ENCODE assay signal across 11 cellular contexts in genomic region chrX:72273718-72274117, GRCh38. TPM values are rescaled to one million over a fixed set of nuclear protein-coding genes. Genes with fewer than 3 reads are reported as not detected.
DNase-seq lines count a peak whose midpoint lies in the region; ATAC-seq, FAIRE-seq and TF ChIP-seq lines count a peak whose summit lies in the region.
"Had no signal": no experiment of that assay in that cellular context is flagged by ENCODE, and none has a peak within 500 bp of the region (broad histone marks: within the 10 kb centered on the region; RNA-seq: fewer than 3 reads in every experiment).

No MANE protein-coding gene starts in this region.

- H3K9me3 ChIP-seq in HCT116 (ENCODE audit: control insufficient read depth in 1 of 2, insufficient read depth in 1 of 2, low read depth in 1 of 2, low read length in 2 of 2) (no peaks in the 10 kb centered on the region), fibroblast of lung (ENCODE audit: control insufficient read depth, insufficient read depth, low read depth, low read length) (no peaks in the 10 kb centered on the region), small intestine (ENCODE audit: control insufficient read depth, low read depth) (no peaks in the 10 kb centered on the region)
- H3K9me3 ChIP-seq: suprapubic skin had no signal

- intact Hi-C loops in HCT116 (cut with micrococcal nuclease) = no loop called here
- intact Hi-C loops in activated CD4-positive, alpha-beta memory T cell treated with anti-CD3 and anti-CD28 coated beads for 36 hours (cut with micrococcal nuclease) = loop anchor here (10.0 kb wide), 1 partner anchor 351 kb away; no protein-coding TSS in a partner anchor

- H4K20me1 ChIP-seq in HCT116 (ENCODE audit: insufficient read depth) = peaks cover 18% of the 10 kb centered on the region; the same call in 1 of the 2 replicates
- peaks cover 7% of the 10 kb centered on the region for H4K20me1 ChIP-seq in fibroblast of lung (ENCODE audit: control insufficient read depth, extremely low read depth, insufficient read depth, low read length)

- no peak for TF ChIP-seq RAD21 in HCT116 (IDR thresholded peaks at IDR 0.05; ENCODE audit: low read depth)

- H3K36me3 ChIP-seq in ACC112 (ENCODE audit: insufficient read depth, low read length) (peaks cover 43% of the 10 kb centered on the region), HCT116 (ENCODE audit: control insufficient read depth in 1 of 2, insufficient read depth in 2 of 2, low read length in 2 of 2) (peaks cover 22 to 50% of the 10 kb centered on the region in 2 experiments), fibroblast of lung (ENCODE audit: control insufficient read depth, insufficient read depth, low read length) (peaks cover 25% of the 10 kb centered on the region), small intestine (ENCODE audit: control insufficient read depth in 2 of 2, insufficient read depth in 2 of 2, low read length in 2 of 2) (peaks cover 8 to 21% of the 10 kb centered on the region in 2 donors)

- peaks cover 44% of the 10 kb centered on the region for H3K79me2 ChIP-seq in ACC112 (ENCODE audit: control insufficient read depth, insufficient read depth, low read length, unreplicated experiment)
- H3K79me2 ChIP-seq in HCT116 (ENCODE audit: insufficient read depth, low read length) = peaks cover 55% of the 10 kb centered on the region
- H3K79me2 ChIP-seq in fibroblast of lung (ENCODE audit: control insufficient read depth, insufficient read depth, low read length) = peaks cover 38% of the 10 kb centered on the region

- no peak for FAIRE-seq in small intestine (lab: Jason Lieb, UNC)

- 78 to 85% (median 84%) methylated on average over 5 to 6 of the region's 6 CpGs for WGBS in small intestine, 3 donors

- ATAC-seq in HCT116 = no peak
- no peak for ATAC-seq in GM19395 (IDR thresholded peaks at IDR 0.05; ENCODE audit: unreplicated experiment)

- H3K36me3 Mint-ChIP-seq in activated CD4-positive, alpha-beta memory T cell treated with anti-CD3 and anti-CD28 coated beads for 36 hours = peaks cover 59% of the 10 kb centered on the region

- H3K9ac ChIP-seq in HCT116 (ENCODE audit: low read length) (no peak overlapping the region), fibroblast of lung (ENCODE audit: insufficient read depth, low read length) (no peak overlapping the region)

- TF ChIP-seq POLR2A in HCT116 (IDR thresholded peaks at IDR 0.05; ENCODE audit: borderline replicate concordance, extremely low read depth, insufficient read depth, insufficient read length) = no peak

- peaks cover 51% of the 10 kb centered on the region for H3K4me1 Mint-ChIP-seq in activated CD4-positive, alpha-beta memory T cell treated with anti-CD3 and anti-CD28 coated beads for 36 hours (ENCODE audit: low read depth)

- H3K27me3 ChIP-seq in ACC112 (ENCODE audit: insufficient read depth, low read length) (no peaks in the 10 kb centered on the region), HCT116 (ENCODE audit: insufficient read depth, low read length) (no peaks in the 10 kb centered on the region), fibroblast of lung (ENCODE audit: control insufficient read depth, insufficient read depth, low read length) (no peaks in the 10 kb centered on the region), small intestine (ENCODE audit: control insufficient read depth in 2 of 2, insufficient read depth in 2 of 2, low read length in 2 of 2) (no peaks in the 10 kb centered on the region)
- H3K27me3 ChIP-seq: suprapubic skin had no signal

- H3K4me1 ChIP-seq in ACC112 (ENCODE audit: control insufficient read depth, insufficient read depth, low read length, unreplicated experiment) = peaks cover 54% of the 10 kb centered on the region
- H3K4me1 ChIP-seq in HCT116 (ENCODE audit: control insufficient read depth in 1 of 2, insufficient read depth in 2 of 2, low read length in 2 of 2) = peaks cover 0 to 62% of the 10 kb centered on the region in 2 experiments; a peak in 3 of 4 replicates
- H3K4me1 ChIP-seq in fibroblast of lung (ENCODE audit: control insufficient read depth, extremely low read depth, insufficient read depth, low read length) = peaks cover 15% of the 10 kb centered on the region
- no peaks in the 10 kb centered on the region for H3K4me1 ChIP-seq in small intestine (ENCODE audit: control insufficient read depth in 2 of 2, insufficient read depth in 1 of 2, low read depth in 1 of 2, low read length in 1 of 2)

- no TSS peak for BruUV-seq in HCT116 (replicated peaks; lab: Mats Ljungman, UMichigan)

- DNase-seq in HCT116 (ENCODE audit: low read depth, low spot score) (no peak), fibroblast of lung (ENCODE audit: low read depth in 2 of 2) (no peak), NCI-H82 treated with DMSO at 0.1 percent for 48 hours (lab: John Stamatoyannopoulos, UW; ENCODE audit: unreplicated experiment) (no peak), small intestine (no peak), NOMO-1 treated with DMSO at 0.1 percent for 48 hours (lab: John Stamatoyannopoulos, UW; ENCODE audit: unreplicated experiment) (no peak)
- DNase-seq in activated CD4-positive, alpha-beta memory T cell treated with anti-CD3 and anti-CD28 coated beads for 36 hours = peak; percentile 62
- DNase-seq: effector CD4-positive, alpha-beta T cell; Kasumi-1 had no signal

- CTCF ChIA-PET in HCT116 (lab: Charles Lee) = no interaction called here
- CTCF ChIA-PET in activated CD4-positive, alpha-beta memory T cell treated with anti-CD3 and anti-CD28 coated beads for 36 hours (lab: Charles Lee) = no interaction called here

- H2AFZ ChIP-seq in ACC112 (ENCODE audit: low read length, unreplicated experiment) (no peak overlapping the region), HCT116 (ENCODE audit: low read depth, low read length, poor library complexity, severe bottlenecking) (no peak overlapping the region), fibroblast of lung (ENCODE audit: low read length) (no peak overlapping the region)

- H3K9me2 ChIP-seq in HCT116 (ENCODE audit: insufficient read depth) = no peaks in the 10 kb centered on the region

- H3K4me3 Mint-ChIP-seq in activated CD4-positive, alpha-beta memory T cell treated with anti-CD3 and anti-CD28 coated beads for 36 hours = peak overlapping the region; percentile 82

- no peaks in the 10 kb centered on the region for H3K27me3 Mint-ChIP-seq in activated CD4-positive, alpha-beta memory T cell treated with anti-CD3 and anti-CD28 coated beads for 36 hours

- no peaks in the 10 kb centered on the region for H3K9me3 Mint-ChIP-seq in activated CD4-positive, alpha-beta memory T cell treated with anti-CD3 and anti-CD28 coated beads for 36 hours

- POLR2A ChIA-PET in HCT116 (lab: Charles Lee) = no interaction called here
- POLR2A ChIA-PET in activated CD4-positive, alpha-beta memory T cell treated with anti-CD3 and anti-CD28 coated beads for 36 hours (lab: Charles Lee) = no interaction called here

- peak overlapping the region; percentile 89 for H3K27ac Mint-ChIP-seq in activated CD4-positive, alpha-beta memory T cell treated with anti-CD3 and anti-CD28 coated beads for 36 hours

- H3K27ac ChIP-seq in ACC112 (ENCODE audit: low read depth, low read length) (peak overlapping the region; percentile 71), HCT116 (ENCODE audit: low read depth, low read length) (no peak overlapping the region), fibroblast of lung (ENCODE audit: insufficient read depth, low read length) (no peak overlapping the region), small intestine (ENCODE audit: low read depth in 1 of 2, low read length in 1 of 2) (no peak overlapping the region)
- H3K27ac ChIP-seq: suprapubic skin had no signal

- TF ChIP-seq CTCF in HCT116 (IDR thresholded peaks at IDR 0.05 in 2 of 3, conservative IDR thresholded peaks at IDR 0.05 in 1 of 3; ENCODE audit: borderline replicate concordance in 1 of 3, insufficient read depth in 1 of 3, low read depth in 2 of 3, low read length in 2 of 3) = no peak
- TF ChIP-seq CTCF in fibroblast of lung (conservative IDR thresholded peaks at IDR 0.05 in 1 of 2, IDR thresholded peaks at IDR 0.05 in 1 of 2; ENCODE audit: low read depth in 1 of 2, low read length in 2 of 2) = no peak

- RAD21 ChIA-PET in HCT116 (lab: Charles Lee; ENCODE audit: low non-redundant PET in 1 of 2, low total read pairs in 2 of 2, uncharacterized antibody in 2 of 2, unreplicated experiment in 2 of 2) = no interaction called here

- H3K4me3 ChIP-seq in ACC112 (ENCODE audit: low read depth, low read length) (peak overlapping the region; percentile 91), HCT116 (replicated peaks in 1 of 2; ENCODE audit: low read depth in 1 of 2, low read length in 2 of 2) (no peak overlapping the region), fibroblast of lung (replicated peaks in 1 of 4; ENCODE audit: control extremely low read depth in 1 of 4, insufficient read depth in 1 of 4, low read depth in 3 of 4, low read length in 4 of 4) (peak overlapping the region in 1 of 4 experiments; percentile 96), small intestine (ENCODE audit: low read depth in 1 of 2, low read length in 2 of 2) (no peak overlapping the region)
- H3K4me3 ChIP-seq: suprapubic skin had no signal

- peak overlapping the region; percentile 32; the same call in 1 of the 2 replicates for H3K4me2 ChIP-seq in HCT116 (ENCODE audit: low read length)
- peak overlapping the region; percentile 80 for H3K4me2 ChIP-seq in fibroblast of lung (ENCODE audit: extremely low read depth, insufficient read depth, low read length)

RNA-seq across cellular contexts. Expression of gene RPS4X, which starts 3.3 kb away (rescaled TPM):
- 1,125 TPM for total RNA-seq in HCT116 (2021; ENCODE audit: unreplicated experiment)
- polyA plus RNA-seq in HCT116 (2012) = 1,648 and 1,992 TPM in 2 replicates
- 1,000 to 10,000 TPM; 1,245 to 1,277 TPM for total RNA-seq in activated CD4-positive, alpha-beta memory T cell treated with anti-CD3 and anti-CD28 coated beads for 36 hours
- total RNA-seq in fibroblast of lung = 776 and 877 TPM in 2 replicates
- 1,529 and 2,318 TPM in 2 replicates for polyA plus RNA-seq in fibroblast of lung
- 1,000 and 1,340 TPM in 2 replicates for polyA plus RNA-seq in fibroblast of lung (2012)
- polyA minus RNA-seq in fibroblast of lung (ENCODE audit: low replicate concordance) = 441 and 532 TPM in 2 replicates
- 1,000 to 10,000 TPM in 2 of 3 donors, 100 to 1,000 TPM in 1; 548 to 1,411 (median 1,229) TPM for polyA plus RNA-seq in small intestine

RNA-seq across cellular contexts. Expression of gene CITED1, which starts 32.0 kb away (rescaled TPM):
- total RNA-seq in HCT116 (2021; ENCODE audit: unreplicated experiment) (2.8 TPM), fibroblast of lung (0.17 TPM in 1 of 2 replicates, not detected in the other)
- polyA plus RNA-seq in HCT116 (2012) = 0.92 and 1.6 TPM in 2 replicates
- not detected for total RNA-seq in activated CD4-positive, alpha-beta memory T cell treated with anti-CD3 and anti-CD28 coated beads for 36 hours
- polyA plus RNA-seq in fibroblast of lung (not detected in 2 replicates), small intestine (1 to 10 TPM in 2 of 3 donors, not detected in 1; 1.3 to 2.0 TPM)
- 0.20 TPM in 1 of 2 replicates, not detected in the other for polyA plus RNA-seq in fibroblast of lung (2012)
- polyA minus RNA-seq in fibroblast of lung (ENCODE audit: low replicate concordance) = 1.2 TPM in 1 of 2 replicates, not detected in the other

RNA-seq across cellular contexts. Expression of gene ERCC6L, which starts 34.9 kb away (rescaled TPM):
- total RNA-seq in HCT116 (2021; ENCODE audit: unreplicated experiment) (12.5 TPM), fibroblast of lung (0.66 TPM in 1 of 2 replicates, not detected in the other)
- 2.6 and 4.8 TPM in 2 replicates for polyA plus RNA-seq in HCT116 (2012)
- total RNA-seq in activated CD4-positive, alpha-beta memory T cell treated with anti-CD3 and anti-CD28 coated beads for 36 hours = 10 to 100 TPM; 10.5 to 10.8 TPM
- polyA plus RNA-seq in fibroblast of lung (1.7 and 6.6 TPM in 2 replicates), small intestine (1 to 10 TPM in 1 of 3 donors, under 1 TPM in 1, not detected in 1; 0.27 to 1.6 TPM)
- 1.2 and 5.0 TPM in 2 replicates for polyA plus RNA-seq in fibroblast of lung (2012)
- polyA minus RNA-seq in fibroblast of lung (ENCODE audit: low replicate concordance) = 0.15 TPM in 1 of 2 replicates, not detected in the other
